ENCODE assay signal across 8 cellular contexts in genomic region chr1:77978293-77978968, GRCh38. TPM values are rescaled to one million over a fixed set of nuclear protein-coding genes. Genes with fewer than 3 reads are reported as not detected.
DNase-seq lines count a peak whose midpoint lies in the region; ATAC-seq and TF ChIP-seq lines count a peak whose summit lies in the region.

No MANE protein-coding gene starts in this region.

- no peaks in the 10 kb centered on the region for H3K27me3 Mint-ChIP-seq in activated naive CD8-positive, alpha-beta T cell treated with anti-CD3 and anti-CD28 coated beads, Interleukin-2, amount 10 ng/mL, durations not matched to agents 7 days and 5 days

- H3K4me1 ChIP-seq in SK-N-SH (ENCODE audit: control insufficient read depth in 1 of 2, insufficient read depth in 2 of 2, low read depth in 1 of 2, low read length in 1 of 2) (peaks cover 9 to 14% of the 10 kb centered on the region in 2 experiments), right atrium auricular region (peaks cover 0 to 46% of the 10 kb centered on the region in 2 donors), vagina (peaks cover 52% of the 10 kb centered on the region)

- H3K4me3 Mint-ChIP-seq in activated naive CD8-positive, alpha-beta T cell treated with anti-CD3 and anti-CD28 coated beads, Interleukin-2, amount 10 ng/mL, durations not matched to agents 7 days and 5 days = no peak overlapping the region

- DNase-seq in NCI-H1092 (lab: John Stamatoyannopoulos, UW) (peak; percentile 71), SK-N-SH (peak; percentile 74), right atrium auricular region (ENCODE audit: low spot score) (peak; percentile 82), putamen (ENCODE audit: low spot score) (peak; percentile 68), vagina (ENCODE audit: extremely low spot score in 2 of 2) (peak in 1 of 2 donors; percentile 90)
- peak; percentile 44 for DNase-seq in activated naive CD8-positive, alpha-beta T cell treated with anti-CD3 and anti-CD28 coated beads, Interleukin-2, amount 10 ng/mL, durations not matched to agents 7 days and 5 days

- POLR2A ChIA-PET in SK-N-SH (lab: Yijun Ruan, JAX) = interaction anchor here (0.7 to 1.9 kb wide), 8 partner anchors 10 to 949 kb away, joined by 3 to 26 read pairs (median 4); partner anchors contain the start of genes DNAJB4 and MIGA1
- POLR2A ChIA-PET in activated naive CD8-positive, alpha-beta T cell treated with anti-CD3 and anti-CD28 coated beads, Interleukin-2, amount 10 ng/mL, durations not matched to agents 7 days and 5 days (lab: Charles Lee) = interaction anchor here (0.6 to 7.7 kb wide), 17 partner anchors 11 to 671 kb away, joined by 3 to 224 read pairs (median 6); partner anchors contain the start of genes DNAJB4, IFI44, IFI44L and MIGA1

- TF ChIP-seq CTCF in SK-N-SH (IDR thresholded peaks at IDR 0.05) (no peak), right atrium auricular region (IDR thresholded peaks at IDR 0.05) (no peak), vagina (IDR thresholded peaks at IDR 0.05) (no peak)

- no peaks in the 10 kb centered on the region for H3K9me2 ChIP-seq in SK-N-SH

- H4K20me1 ChIP-seq in SK-N-SH (ENCODE audit: insufficient read depth) = peaks cover 47% of the 10 kb centered on the region

- CTCF ChIA-PET in SK-N-SH (lab: Yijun Ruan, JAX) = interaction anchor here (1.0 kb wide), 2 partner anchors 58 to 136 kb away, joined by 3 to 4 read pairs; no protein-coding TSS in a partner anchor

- H3K27me3 ChIP-seq in SK-N-SH (ENCODE audit: insufficient read depth) (no peaks in the 10 kb centered on the region), right atrium auricular region (no peaks in the 10 kb centered on the region), vagina (no peaks in the 10 kb centered on the region)

- no peaks in the 10 kb centered on the region for H3K9me3 Mint-ChIP-seq in activated naive CD8-positive, alpha-beta T cell treated with anti-CD3 and anti-CD28 coated beads, Interleukin-2, amount 10 ng/mL, durations not matched to agents 7 days and 5 days

- H3K4me1 Mint-ChIP-seq in activated naive CD8-positive, alpha-beta T cell treated with anti-CD3 and anti-CD28 coated beads, Interleukin-2, amount 10 ng/mL, durations not matched to agents 7 days and 5 days = peaks cover 35% of the 10 kb centered on the region

- peak overlapping the region; percentile 87 for H3K4me2 ChIP-seq in SK-N-SH

- under 1% methylated on average over 34 of the region's 34 CpGs for WGBS in SK-N-SH (ENCODE audit: low lambda C conversion rate)

- intact Hi-C loops in vagina (cut with DNase I) = loop anchor here (2.0 kb wide), 1 partner anchor 26 kb away; the partner anchor contains the start of gene DNAJB4

- H3K36me3 ChIP-seq in SK-N-SH (replicated peaks in 1 of 2; ENCODE audit: control insufficient read depth in 1 of 2, insufficient read depth in 2 of 2, low read length in 1 of 2) = peaks cover 11 to 43% of the 10 kb centered on the region in 2 experiments
- peaks cover 3% of the 10 kb centered on the region for H3K36me3 ChIP-seq in right atrium auricular region
- no peaks in the 10 kb centered on the region for H3K36me3 ChIP-seq in vagina

- TF ChIP-seq POLR2A in GM10847 (IDR thresholded peaks at IDR 0.05; ENCODE audit: extremely low read depth, insufficient read length) = peak; percentile 27
- peak in 1 of 2 donors; percentile 31 for TF ChIP-seq POLR2A in vagina (IDR thresholded peaks at IDR 0.05)

- TF ChIP-seq RAD21 in SK-N-SH (IDR thresholded peaks at IDR 0.05; ENCODE audit: low read length) = no peak

- H3K9me3 ChIP-seq in SK-N-SH (no peaks in the 10 kb centered on the region), right atrium auricular region (no peaks in the 10 kb centered on the region), vagina (no peaks in the 10 kb centered on the region)

- peak; percentile 78 for ATAC-seq in HG02610 (IDR thresholded peaks at IDR 0.05; ENCODE audit: unreplicated experiment)
- peak; percentile 69 for ATAC-seq in activated naive CD8-positive, alpha-beta T cell treated with anti-CD3 and anti-CD28 coated beads, Interleukin-2, amount 10 ng/mL, durations not matched to agents 7 days and 5 days (ENCODE audit: low read depth)

- H3K27ac Mint-ChIP-seq in activated naive CD8-positive, alpha-beta T cell treated with anti-CD3 and anti-CD28 coated beads, Interleukin-2, amount 10 ng/mL, durations not matched to agents 7 days and 5 days = no peak overlapping the region

- no peak; a peak in 1 of 4 replicates for TF ChIP-seq EP300 in SK-N-SH (IDR thresholded peaks at IDR 0.05; ENCODE audit: borderline replicate concordance in 1 of 2, low read depth in 1 of 2, low read length in 1 of 2)

- peak overlapping the region; percentile 100 for H3K9ac ChIP-seq in SK-N-SH

- H3K4me3 ChIP-seq in SK-N-SH (ENCODE audit: low read depth in 2 of 2, low read length in 1 of 2) = peak overlapping the region; percentile 88 to 91
- peak overlapping the region; percentile 61 to 85 for H3K4me3 ChIP-seq in right atrium auricular region
- peak overlapping the region; percentile 67 to 73 for H3K4me3 ChIP-seq in vagina

- peak overlapping the region; percentile 14; the same call in 1 of the 2 replicates for H2AFZ ChIP-seq in SK-N-SH (ENCODE audit: low read depth)

- H3K27ac ChIP-seq in SK-N-SH (ENCODE audit: low read depth in 2 of 2, low read length in 1 of 2) (peak overlapping the region; percentile 96 to 99), right atrium auricular region (peak overlapping the region; percentile 91 to 97), vagina (peak overlapping the region; percentile 92)

- peaks cover 25% of the 10 kb centered on the region for H3K36me3 Mint-ChIP-seq in activated naive CD8-positive, alpha-beta T cell treated with anti-CD3 and anti-CD28 coated beads, Interleukin-2, amount 10 ng/mL, durations not matched to agents 7 days and 5 days

- peaks cover 22% of the 10 kb centered on the region for H3F3A ChIP-seq in SK-N-SH (replicated peaks; ENCODE audit: insufficient read depth)

- peaks cover 94% of the 10 kb centered on the region for H3K79me2 ChIP-seq in SK-N-SH (ENCODE audit: insufficient read depth)

TF ChIP-seq in SK-N-SH, 30 proteins besides CTCF, POLR2A, EP300 and RAD21:
- peak; percentile 74; the same call in 1 of the 2 replicates for TF ChIP-seq YY1 (IDR thresholded peaks at IDR 0.05; ENCODE audit: low read depth)
- peak; percentile 40; the same call in 1 of the 2 replicates for TF ChIP-seq PBX3 (IDR thresholded peaks at IDR 0.05)
- TF ChIP-seq SIN3A (IDR thresholded peaks at IDR 0.05; ENCODE audit: borderline replicate concordance, low read depth, low read length) = peak; percentile 81
- TF ChIP-seq USF1 (IDR thresholded peaks at IDR 0.05; ENCODE audit: borderline replicate concordance, low read depth) = no peak
- peak; percentile 68; the same call in 1 of the 2 replicates for TF ChIP-seq POLR2AphosphoS5 (IDR thresholded peaks at IDR 0.05; ENCODE audit: low read depth, low read length)
- peak; percentile 82 for TF ChIP-seq CHD2 (IDR thresholded peaks at IDR 0.05; ENCODE audit: low read length, partially characterized antibody)

RNA-seq across cellular contexts. Expression of gene FUBP1, which starts 0.4 kb away (rescaled TPM):
- 64.1 and 95.7 TPM in 2 replicates for polyA plus RNA-seq in SK-N-SH (2012; rRNA removed)
- polyA plus RNA-seq in SK-N-SH (2012; cell fraction: cytosol; rRNA removed) = 59.1 and 60.1 TPM in 2 replicates
- 198 and 297 TPM in 2 replicates for polyA plus RNA-seq in SK-N-SH (2012; cell fraction: nucleus; rRNA removed)
- total RNA-seq in activated naive CD8-positive, alpha-beta T cell treated with anti-CD3 and anti-CD28 coated beads, Interleukin-2, amount 10 ng/mL, durations not matched to agents 7 days and 5 days = 100 to 1,000 TPM; 223 to 228 TPM
- 10 to 100 TPM; 45.8 to 49.3 TPM for total RNA-seq in right atrium auricular region
- 85.7 TPM for total RNA-seq in vagina

RNA-seq across cellular contexts. Expression of gene DNAJB4, which starts 26.3 kb away (rescaled TPM):
- 13.5 and 17.5 TPM in 2 replicates for polyA plus RNA-seq in SK-N-SH (2012; rRNA removed)
- 20.2 and 24.3 TPM in 2 replicates for polyA plus RNA-seq in SK-N-SH (2012; cell fraction: cytosol; rRNA removed)
- polyA plus RNA-seq in SK-N-SH (2012; cell fraction: nucleus; rRNA removed) = 7.3 and 18.3 TPM in 2 replicates
- total RNA-seq in activated naive CD8-positive, alpha-beta T cell treated with anti-CD3 and anti-CD28 coated beads, Interleukin-2, amount 10 ng/mL, durations not matched to agents 7 days and 5 days = 10 to 100 TPM; 15.2 to 16.4 TPM
- total RNA-seq in right atrium auricular region = 10 to 100 TPM; 60.9 to 83.6 TPM
- total RNA-seq in vagina = 20.9 TPM
